ENCODE assay signal across 1 cellular context in the genomic region with DNA sequence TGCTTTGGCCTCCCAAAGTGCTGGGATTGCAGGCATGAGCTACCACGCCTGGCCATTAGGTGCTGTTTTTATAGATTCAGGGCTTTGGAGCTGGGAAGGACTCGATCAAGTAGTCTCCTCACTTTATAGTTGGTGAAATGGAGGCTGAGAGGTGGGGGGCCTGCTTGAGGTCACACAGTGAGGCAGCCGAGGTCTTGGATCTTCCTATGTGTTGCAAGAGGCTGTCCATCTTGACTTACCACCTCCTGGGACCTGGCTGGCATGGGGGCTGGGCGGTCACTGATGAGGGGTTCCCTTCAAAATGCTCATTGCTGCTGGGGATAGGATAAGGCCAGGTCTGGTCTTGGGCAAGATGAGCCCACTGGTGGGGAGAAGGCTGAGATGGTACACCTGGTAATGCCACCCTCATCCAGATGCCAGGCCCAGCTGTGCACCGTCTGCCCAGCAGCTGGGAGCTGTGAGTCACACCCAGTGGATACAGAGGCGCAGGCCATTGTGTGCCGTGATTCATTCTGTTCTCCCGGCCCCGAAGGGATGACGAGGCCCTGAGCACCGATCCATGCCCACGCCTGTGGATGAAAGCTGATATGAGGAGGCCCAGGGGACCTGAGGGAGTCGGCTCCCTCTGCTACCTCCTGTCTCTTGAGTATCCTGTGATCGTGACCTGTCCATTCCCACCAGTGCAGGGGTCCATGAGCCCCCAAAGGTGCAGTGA.
TF ChIP-seq lines count a peak whose summit lies in the region.

No MANE protein-coding gene starts in this region.

TF ChIP-seq in HEK293, 187 proteins besides CTCF, POLR2A, EP300 and RAD21 (continued from another document):
- TF ChIP-seq, protein P1, sequence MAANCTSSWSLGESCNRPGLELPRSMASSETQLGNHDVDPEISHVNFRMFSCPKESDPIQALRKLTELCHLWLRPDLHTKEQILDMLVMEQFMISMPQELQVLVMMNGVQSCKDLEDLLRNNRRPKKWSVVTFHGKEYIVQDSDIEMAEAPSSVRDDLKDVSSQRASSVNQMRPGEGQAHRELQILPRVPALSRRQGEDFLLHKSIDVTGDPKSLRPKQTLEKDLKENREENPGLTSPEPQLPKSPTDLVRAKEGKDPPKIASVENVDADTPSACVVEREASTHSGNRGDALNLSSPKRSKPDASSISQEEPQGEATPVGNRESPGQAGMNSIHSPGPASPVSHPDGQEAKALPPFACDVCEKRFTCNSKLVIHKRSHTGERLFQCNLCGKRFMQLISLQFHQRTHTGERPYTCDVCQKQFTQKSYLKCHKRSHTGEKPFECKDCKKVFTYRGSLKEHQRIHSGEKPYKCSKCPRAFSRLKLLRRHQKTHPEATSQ (tag by site-specific recombination; IDR thresholded peaks at IDR 0.05) = no peak; the same call in 1 of the 2 replicates
- no peak for TF ChIP-seq ZNF560 (tag by site-specific recombination; IDR thresholded peaks at IDR 0.05; ENCODE audit: borderline replicate concordance)
TF ChIP-seq in HEK293: peak in this region for 32.
